ENCODE assay signal across 25 cellular contexts in the genomic region with DNA sequence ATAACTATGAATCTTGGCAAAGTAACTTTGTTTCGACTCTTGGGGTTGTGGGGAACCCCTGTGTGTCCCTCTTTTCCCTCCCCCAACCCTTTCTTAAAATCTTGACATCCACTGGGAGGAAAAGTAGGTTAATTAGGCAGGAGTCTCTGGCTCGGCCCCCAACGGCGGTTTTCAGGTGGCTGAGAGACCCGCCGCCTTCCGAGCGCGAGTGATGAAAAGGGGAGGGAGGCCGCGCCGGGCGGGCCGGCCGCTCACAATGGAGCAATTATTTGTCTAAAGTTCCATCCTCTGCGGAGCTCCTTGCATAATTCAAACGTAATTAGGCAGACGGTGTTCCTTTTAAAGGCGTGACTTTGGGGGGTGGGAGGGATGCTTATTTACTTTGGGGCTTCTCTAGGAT. TPM values are rescaled to one million over a fixed set of nuclear protein-coding genes. Genes with fewer than 3 reads are reported as not detected.
DNase-seq lines count a peak whose midpoint lies in the region; ATAC-seq, FAIRE-seq and TF ChIP-seq lines count a peak whose summit lies in the region.
"Had no signal": no experiment of that assay in that cellular context is flagged by ENCODE, and none has a peak within 500 bp of the region (broad histone marks: within the 10 kb centered on the region; RNA-seq: fewer than 3 reads in every experiment).

No MANE protein-coding gene starts in this region.

- no peaks in the 10 kb centered on the region for H3K4me1 Mint-ChIP-seq in activated CD4-positive, alpha-beta memory T cell treated with anti-CD3 and anti-CD28 coated beads, Interleukin-2, amount 10 ng/mL, durations not matched to agents 7 days and 5 days
- H3K4me1 Mint-ChIP-seq: activated B cell treated with CpG ODN at 0.5 μM for 24 hours; stimulated activated effector memory CD8-positive, alpha-beta T cell treated with anti-CD3 and anti-CD28 coated beads, Interleukin-12 subunit alpha, Interleukin-12 subunit beta, amount 100 ng/mL, for 72 hours had no signal

- TF ChIP-seq EP300 in HepG2 (IDR thresholded peaks at IDR 0.05; ENCODE audit: low read depth in 2 of 2, low read length in 2 of 2) (no peak), HepG2 (CRISPR knock-in tag; IDR thresholded peaks at IDR 0.05; ENCODE audit: borderline replicate concordance) (no peak)

- no peak overlapping the region for H3K9ac ChIP-seq in HepG2 (ENCODE audit: insufficient read depth, low read depth, low read length)
- H3K9ac ChIP-seq in iPS-20b (ENCODE audit: low read depth, low read length) = no peak overlapping the region
- H3K9ac ChIP-seq: BLaER1, KMS-11 had no signal

- POLR2A ChIA-PET in HepG2 (lab: Yijun Ruan, JAX) = no interaction called here
- POLR2A ChIA-PET in activated CD4-positive, alpha-beta memory T cell treated with anti-CD3 and anti-CD28 coated beads, Interleukin-2, amount 10 ng/mL, durations not matched to agents 7 days and 5 days (lab: Charles Lee) = no interaction called here

- no peaks in the 10 kb centered on the region for H3K36me3 ChIP-seq in HepG2 (replicated peaks in 1 of 2; ENCODE audit: control insufficient read depth in 1 of 2, insufficient read depth in 2 of 2, low read length in 2 of 2)
- H3K36me3 ChIP-seq in right lobe of liver = no peaks in the 10 kb centered on the region
- H3K36me3 ChIP-seq in iPS-20b (ENCODE audit: insufficient read depth, low read depth, low read length) = no peaks in the 10 kb centered on the region
- H3K36me3 ChIP-seq: BLaER1, gastroesophageal sphincter had no signal

- no peak overlapping the region for H3K27ac ChIP-seq in HepG2 (ENCODE audit: extremely low read length, insufficient read depth, low read length)
- no peak overlapping the region for H3K27ac ChIP-seq in right lobe of liver
- H3K27ac ChIP-seq in iPS-20b (ENCODE audit: low read length) = no peak overlapping the region
- H3K27ac ChIP-seq: BLaER1, gastroesophageal sphincter, KMS-11 had no signal

- TF ChIP-seq RAD21 in HepG2 (CRISPR knock-in tag; IDR thresholded peaks at IDR 0.05) = no peak

- DNase-seq in HepG2 (ENCODE audit: low spot score) = no peak
- DNase-seq in right lobe of liver = no peak
- DNase-seq in astrocyte of the spinal cord (ENCODE audit: low read depth, low spot score) = no peak
- DNase-seq in activated CD4-positive, alpha-beta memory T cell treated with anti-CD3 and anti-CD28 coated beads, Interleukin-2, amount 10 ng/mL, durations not matched to agents 7 days and 5 days = no peak
- DNase-seq in C1 segment of cervical spinal cord (lab: John Stamatoyannopoulos, UW) = no peak
- no peak for DNase-seq in NCI-H510A treated with DMSO at 0.1 percent for 48 hours (lab: John Stamatoyannopoulos, UW)
- DNase-seq: activated B cell treated with CpG ODN at 0.5 μM for 24 hours; activated T-cell treated with anti-CD3 and anti-CD28 coated beads, Interleukin-2, amount 50 U/mL, for 48 hours; DMS153; erythroblast; NCI-H2081; NCI-H510A; T-helper 2 cell had no signal

- H3K4me1 ChIP-seq in HepG2 (ENCODE audit: insufficient read depth, low read length) = no peaks in the 10 kb centered on the region
- H3K4me1 ChIP-seq in right lobe of liver = no peaks in the 10 kb centered on the region
- peaks cover 24% of the 10 kb centered on the region for H3K4me1 ChIP-seq in iPS-20b (ENCODE audit: insufficient read depth, low read length)
- H3K4me1 ChIP-seq: BLaER1 had no signal

- TF ChIP-seq POLR2A in HepG2 (IDR thresholded peaks at IDR 0.05; ENCODE audit: insufficient read depth in 1 of 2, low read depth in 2 of 2, low read length in 2 of 2) (no peak), right lobe of liver (IDR thresholded peaks at IDR 0.05) (no peak)

- H3K9me3 ChIP-seq in HepG2 (ENCODE audit: low read length) = no peaks in the 10 kb centered on the region
- H3K9me3 ChIP-seq in right lobe of liver = no peaks in the 10 kb centered on the region
- H3K9me3 ChIP-seq in iPS-20b (ENCODE audit: insufficient read depth, low read depth, low read length) = no peaks in the 10 kb centered on the region

- no peaks in the 10 kb centered on the region for H3K36me3 Mint-ChIP-seq in activated CD4-positive, alpha-beta memory T cell treated with anti-CD3 and anti-CD28 coated beads, Interleukin-2, amount 10 ng/mL, durations not matched to agents 7 days and 5 days (ENCODE audit: low read depth)
- H3K36me3 Mint-ChIP-seq: stimulated activated effector memory CD8-positive, alpha-beta T cell treated with anti-CD3 and anti-CD28 coated beads, Interleukin-12 subunit alpha, Interleukin-12 subunit beta, amount 100 ng/mL, for 72 hours had no signal

- peaks cover 50% of the 10 kb centered on the region for H3K27me3 Mint-ChIP-seq in activated CD4-positive, alpha-beta memory T cell treated with anti-CD3 and anti-CD28 coated beads, Interleukin-2, amount 10 ng/mL, durations not matched to agents 7 days and 5 days

- ATAC-seq in HepG2 (no peak), right lobe of liver (no peak), GM19455 (IDR thresholded peaks at IDR 0.05; ENCODE audit: unreplicated experiment) (no peak)
- ATAC-seq: activated naive CD4-positive, alpha-beta T cell treated with anti-CD3 and anti-CD28 coated beads, Interleukin-2, amount 50 U/mL, for 72 hours; gastroesophageal sphincter; sciatic nerve; stimulated activated effector memory CD8-positive, alpha-beta T cell treated with anti-CD3 and anti-CD28 coated beads, Interleukin-12 subunit alpha, Interleukin-12 subunit beta, amount 100 ng/mL, for 72 hours had no signal

- no peak for FAIRE-seq in HepG2 (lab: Jason Lieb, UNC)
- FAIRE-seq: GM12892 had no signal

- H3K27ac Mint-ChIP-seq in activated CD4-positive, alpha-beta memory T cell treated with anti-CD3 and anti-CD28 coated beads, Interleukin-2, amount 10 ng/mL, durations not matched to agents 7 days and 5 days = no peak overlapping the region
- H3K27ac Mint-ChIP-seq: activated B cell treated with CpG ODN at 0.5 μM for 24 hours; activated naive CD4-positive, alpha-beta T cell treated with anti-CD3 and anti-CD28 coated beads, Interleukin-2, amount 50 U/mL, for 72 hours; dendritic cell treated with granulocyte-macrophage colony-stimulating factor and Interleukin-4, amounts not matched to agents 40 ng/mL and 50 ng/mL, for 4 days; stimulated activated effector memory CD8-positive, alpha-beta T cell treated with anti-CD3 and anti-CD28 coated beads, Interleukin-12 subunit alpha, Interleukin-12 subunit beta, amount 100 ng/mL, for 72 hours had no signal

- no peak overlapping the region for H3K4me3 ChIP-seq in HepG2 (replicated peaks in 1 of 3; ENCODE audit: insufficient read depth in 1 of 3, low read depth in 2 of 3, low read length in 3 of 3)
- no peak overlapping the region for H3K4me3 ChIP-seq in right lobe of liver
- H3K4me3 ChIP-seq in astrocyte of the spinal cord (ENCODE audit: low read depth, low read length) = peak overlapping the region; percentile 38
- H3K4me3 ChIP-seq in iPS-20b (ENCODE audit: low read length) = peak overlapping the region; percentile 59; the same call in 1 of the 2 replicates
- H3K4me3 ChIP-seq: BLaER1, gastroesophageal sphincter had no signal

- H3K4me2 ChIP-seq in HepG2 (ENCODE audit: low read depth, low read length) = no peak overlapping the region
- H3K4me2 ChIP-seq: BLaER1, KMS-11 had no signal

- in situ Hi-C loops in HepG2 (cut with HindIII; ENCODE audit: extremely low pct_ligation_motif_present, low pct_unique_long_range_greater_than_20kb) = no loop called here
- in situ Hi-C loops in astrocyte of the spinal cord (cut with HindIII; ENCODE audit: low sequenced_read_pairs) = no loop called here

- BruUV-seq in HepG2 (replicated peaks; lab: Mats Ljungman, UMichigan) = no TSS peak

- H3K4me3 Mint-ChIP-seq in activated CD4-positive, alpha-beta memory T cell treated with anti-CD3 and anti-CD28 coated beads, Interleukin-2, amount 10 ng/mL, durations not matched to agents 7 days and 5 days = no peak overlapping the region
- H3K4me3 Mint-ChIP-seq: activated B cell treated with CpG ODN at 0.5 μM for 24 hours; dendritic cell treated with granulocyte-macrophage colony-stimulating factor and Interleukin-4, amounts not matched to agents 40 ng/mL and 50 ng/mL, for 4 days; stimulated activated effector memory CD8-positive, alpha-beta T cell treated with anti-CD3 and anti-CD28 coated beads, Interleukin-12 subunit alpha, Interleukin-12 subunit beta, amount 100 ng/mL, for 72 hours had no signal

- H3K27me3 ChIP-seq in HepG2 (ENCODE audit: control insufficient read depth in 1 of 2, insufficient read depth in 2 of 2, low read length in 2 of 2) = peaks cover 1 to 35% of the 10 kb centered on the region in 2 experiments; a peak in 4 of 5 replicates
- peaks cover 8 to 58% of the 10 kb centered on the region in 2 donors for H3K27me3 ChIP-seq in right lobe of liver
- H3K27me3 ChIP-seq in iPS-20b (ENCODE audit: insufficient read depth, low read length) = peaks cover 74% of the 10 kb centered on the region

- CTCF ChIA-PET in HepG2 (lab: Yijun Ruan, JAX; ENCODE audit: low intra/inter-chr PET ratio, low total read pairs) = no interaction called here
- CTCF ChIA-PET in activated CD4-positive, alpha-beta memory T cell treated with anti-CD3 and anti-CD28 coated beads, Interleukin-2, amount 10 ng/mL, durations not matched to agents 7 days and 5 days (lab: Charles Lee) = no interaction called here

- H3K79me2 ChIP-seq in HepG2 (ENCODE audit: insufficient read depth, low read length) = no peaks in the 10 kb centered on the region

- no peak overlapping the region for H2AFZ ChIP-seq in HepG2 (ENCODE audit: low read length)

- TF ChIP-seq CTCF in HepG2 (CRISPR knock-in tag; IDR thresholded peaks at IDR 0.05) = no peak
- TF ChIP-seq CTCF in right lobe of liver (IDR thresholded peaks at IDR 0.05) = no peak
- TF ChIP-seq CTCF in astrocyte of the spinal cord (IDR thresholded peaks at IDR 0.05; ENCODE audit: low read depth, low read length) = no peak

- intact Hi-C loops in HepG2 (cut with micrococcal nuclease; ENCODE audit: unreplicated experiment) (no loop called here), right lobe of liver (cut with DNase I) (no loop called here)

- H4K20me1 ChIP-seq in HepG2 (ENCODE audit: insufficient read depth, low read length) = no peaks in the 10 kb centered on the region
- H4K20me1 ChIP-seq: BLaER1 had no signal

- H3K9me3 Mint-ChIP-seq in activated CD4-positive, alpha-beta memory T cell treated with anti-CD3 and anti-CD28 coated beads, Interleukin-2, amount 10 ng/mL, durations not matched to agents 7 days and 5 days = no peaks in the 10 kb centered on the region
- H3K9me3 Mint-ChIP-seq: dendritic cell treated with granulocyte-macrophage colony-stimulating factor and Interleukin-4, amounts not matched to agents 40 ng/mL and 50 ng/mL, for 4 days had no signal

- 50% methylated on average over 19 of the region's 19 CpGs for WGBS in HepG2 (ENCODE audit: low lambda C conversion rate)
- WGBS in right lobe of liver (ENCODE audit: insufficient coverage, low coverage, low lambda C conversion rate, missing lambda C conversion rate) = 11% methylated on average over 14 of the region's 19 CpGs

RNA-seq across cellular contexts. Expression of a gene that starts 51.7 kb away (rescaled TPM):
- total RNA-seq in HepG2 (2016; rRNA removed; fragmentation: Illumina TruSeq; extraction: Trizol) (not detected in 2 replicates), right lobe of liver (under 1 TPM in 3 of 6 experiments, not detected in 3; 0.04 to 0.28 (median 0.12) TPM)
- not detected in 2 replicates for total RNA-seq in HepG2 (2016; cell fraction: cytosol; rRNA removed; fragmentation: Illumina TruSeq; extraction: Trizol; ENCODE audit: low read depth)
- not detected in 2 replicates for total RNA-seq in HepG2 (2016; cell fraction: insoluble cytoplasmic fraction; rRNA removed; fragmentation: Illumina TruSeq; extraction: Trizol)
- total RNA-seq in HepG2 (2016; cell fraction: membrane; rRNA removed; fragmentation: Illumina TruSeq; extraction: Trizol) = not detected in 2 replicates
- total RNA-seq in HepG2 (2016; cell fraction: nucleus; rRNA removed; fragmentation: Illumina TruSeq; extraction: Trizol) = not detected in 2 replicates
- polyA plus RNA-seq in HepG2 (2011; rRNA removed) = not detected in 2 replicates
- not detected in 2 replicates for polyA plus RNA-seq in HepG2 (2011; cell fraction: cytosol; rRNA removed)
- polyA plus RNA-seq in HepG2 (2011; cell fraction: nucleus; rRNA removed) = not detected in 2 replicates
- polyA plus RNA-seq in HepG2 (2012) = not detected in 2 replicates
- polyA plus RNA-seq in HepG2 (2016; cell fraction: cytosol; fragmentation: Illumina TruSeq; extraction: Trizol; ENCODE audit: low read depth) = not detected in 2 replicates
- polyA plus RNA-seq in HepG2 (2016; cell fraction: insoluble cytoplasmic fraction; fragmentation: Illumina TruSeq; extraction: Trizol; ENCODE audit: low read depth) = not detected in 2 replicates
- polyA plus RNA-seq in HepG2 (2016; cell fraction: membrane; fragmentation: Illumina TruSeq; extraction: Trizol; ENCODE audit: low read depth) = not detected in 2 replicates
- polyA plus RNA-seq in HepG2 (2016; cell fraction: nucleus; fragmentation: Illumina TruSeq; extraction: Trizol; ENCODE audit: insufficient read depth, low read depth) = not detected in 2 replicates
- polyA minus RNA-seq in HepG2 (2011; rRNA and poly(A)+ RNA removed; ENCODE audit: low replicate concordance) = not detected in 2 replicates
- not detected in 2 replicates for polyA minus RNA-seq in HepG2 (2011; cell fraction: cytosol; rRNA and poly(A)+ RNA removed)
- not detected in 2 replicates for polyA minus RNA-seq in HepG2 (2011; cell fraction: nucleus; rRNA and poly(A)+ RNA removed)
- not detected for total RNA-seq in activated CD4-positive, alpha-beta memory T cell treated with anti-CD3 and anti-CD28 coated beads, Interleukin-2, amount 10 ng/mL, durations not matched to agents 7 days and 5 days
- total RNA-seq: activated B cell treated with CpG ODN at 0.5 μM for 24 hours; activated naive CD4-positive, alpha-beta T cell treated with anti-CD3 and anti-CD28 coated beads, Interleukin-2, amount 50 U/mL, for 72 hours; mononuclear cell; omental fat pad had no signal

RNA-seq across cellular contexts. Expression of a gene that starts 54.5 kb away (rescaled TPM):
- total RNA-seq in HepG2 (2016; rRNA removed; fragmentation: Illumina TruSeq; extraction: Trizol) (not detected in 2 replicates), right lobe of liver (10 to 100 TPM in 3 of 6 experiments, 1 to 10 TPM in 3; 1.1 to 14.6 (median 9.6) TPM)
- not detected in 2 replicates for total RNA-seq in HepG2 (2016; cell fraction: cytosol; rRNA removed; fragmentation: Illumina TruSeq; extraction: Trizol; ENCODE audit: low read depth)
- not detected in 2 replicates for total RNA-seq in HepG2 (2016; cell fraction: insoluble cytoplasmic fraction; rRNA removed; fragmentation: Illumina TruSeq; extraction: Trizol)
- total RNA-seq in HepG2 (2016; cell fraction: membrane; rRNA removed; fragmentation: Illumina TruSeq; extraction: Trizol) = not detected in 2 replicates
- total RNA-seq in HepG2 (2016; cell fraction: nucleus; rRNA removed; fragmentation: Illumina TruSeq; extraction: Trizol) = not detected in 2 replicates
- polyA plus RNA-seq in HepG2 (2011; rRNA removed) = not detected in 2 replicates
- not detected in 2 replicates for polyA plus RNA-seq in HepG2 (2011; cell fraction: cytosol; rRNA removed)
- polyA plus RNA-seq in HepG2 (2011; cell fraction: nucleus; rRNA removed) = not detected in 2 replicates
- not detected in 2 replicates for polyA plus RNA-seq in HepG2 (2012)
- polyA plus RNA-seq in HepG2 (2016; cell fraction: cytosol; fragmentation: Illumina TruSeq; extraction: Trizol; ENCODE audit: low read depth) = not detected in 2 replicates
- polyA plus RNA-seq in HepG2 (2016; cell fraction: insoluble cytoplasmic fraction; fragmentation: Illumina TruSeq; extraction: Trizol; ENCODE audit: low read depth) = not detected in 2 replicates
- polyA plus RNA-seq in HepG2 (2016; cell fraction: membrane; fragmentation: Illumina TruSeq; extraction: Trizol; ENCODE audit: low read depth) = not detected in 2 replicates
- polyA plus RNA-seq in HepG2 (2016; cell fraction: nucleus; fragmentation: Illumina TruSeq; extraction: Trizol; ENCODE audit: insufficient read depth, low read depth) = not detected in 2 replicates
- not detected in 2 replicates for polyA minus RNA-seq in HepG2 (2011; rRNA and poly(A)+ RNA removed; ENCODE audit: low replicate concordance)
- not detected in 2 replicates for polyA minus RNA-seq in HepG2 (2011; cell fraction: cytosol; rRNA and poly(A)+ RNA removed)
- polyA minus RNA-seq in HepG2 (2011; cell fraction: nucleus; rRNA and poly(A)+ RNA removed) = not detected in 2 replicates
- not detected for total RNA-seq in activated CD4-positive, alpha-beta memory T cell treated with anti-CD3 and anti-CD28 coated beads, Interleukin-2, amount 10 ng/mL, durations not matched to agents 7 days and 5 days
- total RNA-seq: activated B cell treated with CpG ODN at 0.5 μM for 24 hours; activated naive CD4-positive, alpha-beta T cell treated with anti-CD3 and anti-CD28 coated beads, Interleukin-2, amount 50 U/mL, for 72 hours; mononuclear cell; omental fat pad had no signal

Comparison
In these comparisons a context has a peak if more than half of its experiments do, and no peak if none do; other contexts are left out.
1. H3K4me3 ChIP-seq: peak in astrocyte of the spinal cord (single experiment) and iPS-20b (single experiment); none in HepG2 (0 of 3) and right lobe of liver (0 of 3).